ENCODE assay signal across 10 cellular contexts in the genomic region with DNA sequence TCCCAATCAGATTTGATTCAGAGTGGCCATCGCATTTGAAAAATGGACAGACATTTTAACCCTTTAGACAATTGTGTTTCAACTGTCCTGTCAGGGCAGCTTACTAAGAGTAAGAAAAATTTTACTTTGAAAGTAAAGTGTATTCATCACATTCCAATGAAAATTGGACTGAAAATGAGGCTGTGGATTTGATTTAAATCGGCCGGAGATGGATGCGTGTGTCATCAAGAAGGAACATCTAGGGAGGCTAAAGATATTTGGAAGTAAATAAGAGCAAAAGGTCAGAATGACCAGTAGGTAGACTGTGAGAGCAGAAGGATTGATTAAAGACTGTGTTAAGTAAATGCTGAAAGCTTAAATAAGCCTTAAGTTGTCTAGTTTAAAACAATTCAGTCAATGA. TPM values are rescaled to one million over a fixed set of nuclear protein-coding genes. Genes with fewer than 3 reads are reported as not detected.
DNase-seq lines count a peak whose midpoint lies in the region; ATAC-seq and TF ChIP-seq lines count a peak whose summit lies in the region.
"Had no signal": no experiment of that assay in that cellular context is flagged by ENCODE, and none has a peak within 500 bp of the region (broad histone marks: within the 10 kb centered on the region; RNA-seq: fewer than 3 reads in every experiment).

No MANE protein-coding gene starts in this region.

- TF ChIP-seq CTCF in PC-3 (conservative IDR thresholded peaks at IDR 0.05; ENCODE audit: low read depth, low read length) = no peak

- peak overlapping the region; percentile 36; the same call in 1 of the 2 replicates for H3K4me3 ChIP-seq in GM08714 (ENCODE audit: low read length)
- peak overlapping the region; percentile 90 for H3K4me3 ChIP-seq in PC-3 (ENCODE audit: low read length)
- H3K4me3 ChIP-seq in duodenal mucosa (ENCODE audit: low read depth in 1 of 2, low read length in 2 of 2) = peak overlapping the region; percentile 9 to 52
- peak overlapping the region in 1 of 2 donors; percentile 74 for H3K4me3 ChIP-seq in neuronal stem cell (ENCODE audit: low read length in 2 of 2)

- no peaks in the 10 kb centered on the region for H3K9me3 ChIP-seq in PC-3 (ENCODE audit: low read length)
- H3K9me3 ChIP-seq in duodenal mucosa (ENCODE audit: control insufficient read depth in 1 of 2, low read length in 2 of 2) = peaks cover 0 to 5% of the 10 kb centered on the region in 2 donors
- H3K9me3 ChIP-seq in neuronal stem cell (replicated peaks in 1 of 2; ENCODE audit: control insufficient read depth in 2 of 2, insufficient read depth in 1 of 2, low read depth in 1 of 2, low read length in 2 of 2) = peaks cover 0 to 9% of the 10 kb centered on the region in 2 donors

- H3K27me3 ChIP-seq in PC-3 (ENCODE audit: low read length) (no peaks in the 10 kb centered on the region), duodenal mucosa (ENCODE audit: control insufficient read depth in 1 of 2, insufficient read depth in 2 of 2, low read length in 2 of 2) (no peaks in the 10 kb centered on the region), neuronal stem cell (ENCODE audit: control insufficient read depth in 3 of 3, insufficient read depth in 3 of 3, low read depth in 1 of 3, low read length in 3 of 3) (no peaks in the 10 kb centered on the region)

- H2AFZ ChIP-seq in PC-3 (ENCODE audit: low read length) (no peak overlapping the region), neuronal stem cell (ENCODE audit: low read length) (peak overlapping the region; percentile 5)

- H2BK12ac ChIP-seq in neuronal stem cell (ENCODE audit: low read length) = no peak overlapping the region

- H3K4ac ChIP-seq in neuronal stem cell (ENCODE audit: low read length) = no peak overlapping the region

- H3K4me2 ChIP-seq in PC-3 (ENCODE audit: low read length) = peak overlapping the region; percentile 85
- no peak overlapping the region for H3K4me2 ChIP-seq in neuronal stem cell (ENCODE audit: insufficient read depth, low read length, poor library complexity, severe bottlenecking)

- H4K8ac ChIP-seq in neuronal stem cell (ENCODE audit: low read depth, low read length) = no peak overlapping the region

- H3K36me3 ChIP-seq in PC-3 (ENCODE audit: low read depth, low read length) = peaks cover 4% of the 10 kb centered on the region; the same call in 1 of the 2 replicates
- peaks cover 5 to 7% of the 10 kb centered on the region in 2 donors for H3K36me3 ChIP-seq in duodenal mucosa (ENCODE audit: control insufficient read depth in 1 of 2, insufficient read depth in 2 of 2, low read length in 2 of 2)
- peaks cover 0 to 26% of the 10 kb centered on the region in 2 donors for H3K36me3 ChIP-seq in neuronal stem cell (replicated peaks in 1 of 2; ENCODE audit: control insufficient read depth in 2 of 2, insufficient read depth in 2 of 2, low read length in 2 of 2)

- CTCF ChIA-PET in PC-3 (lab: Charles Lee) = no interaction called here

- no peak overlapping the region for H3K23ac ChIP-seq in neuronal stem cell (ENCODE audit: low read depth, low read length, poor library complexity)

- H2AK5ac ChIP-seq in neuronal stem cell (ENCODE audit: low read depth, low read length) = no peak overlapping the region

- H3K79me2 ChIP-seq in PC-3 (ENCODE audit: low read length) = peaks cover 63% of the 10 kb centered on the region

- H4K20me1 ChIP-seq in PC-3 (ENCODE audit: low read length) = no peaks in the 10 kb centered on the region

- no CpG with 5 or more reads among the region's 4 CpGs for WGBS in neuronal stem cell (ENCODE audit: extremely low coverage in 2 of 2, insufficient read length in 2 of 2, insufficient replicate concordance in 1 of 2), 2 donors

- POLR2A ChIA-PET in PC-3 (lab: Charles Lee; ENCODE audit: unreplicated experiment) = no interaction called here

- ATAC-seq in PC-3 = no peak
- ATAC-seq: sciatic nerve had no signal

- H3K27ac ChIP-seq in PC-3 (ENCODE audit: low read length) = no peak overlapping the region
- no peak overlapping the region for H3K27ac ChIP-seq in duodenal mucosa (ENCODE audit: low read depth, low read length)
- H3K27ac ChIP-seq in neuronal stem cell (replicated peaks; ENCODE audit: low read length) = no peak overlapping the region

- no peak overlapping the region for H4K91ac ChIP-seq in neuronal stem cell (ENCODE audit: low read depth, low read length, poor library complexity)

- H3K14ac ChIP-seq in neuronal stem cell (ENCODE audit: low read length) = no peak overlapping the region

- H3K9me2 ChIP-seq in PC-3 (replicated peaks; ENCODE audit: low read length) = no peaks in the 10 kb centered on the region

- H3K18ac ChIP-seq in neuronal stem cell (ENCODE audit: low read length) = no peak overlapping the region

- H2BK15ac ChIP-seq in neuronal stem cell (ENCODE audit: low read length) = no peak overlapping the region

- DNase-seq in PC-3 (no peak), neuronal stem cell (ENCODE audit: low spot score) (no peak), NCI-H526 (lab: John Stamatoyannopoulos, UW) (no peak), hepatic stellate cell (ENCODE audit: low spot score) (no peak), occipital lobe (lab: John Stamatoyannopoulos, UW) (no peak), DMS53 (lab: John Stamatoyannopoulos, UW) (no peak)
- DNase-seq: NCI-H2081 treated with DMSO at 0.1 percent for 48 hours had no signal

- H2BK120ac ChIP-seq in neuronal stem cell (ENCODE audit: low read depth, low read length) = no peak overlapping the region

- no peaks in the 10 kb centered on the region for H3F3A ChIP-seq in PC-3 (ENCODE audit: low read length, unreplicated experiment)

- BruUV-seq in PC-3 (replicated peaks; lab: Mats Ljungman, UMichigan) = no TSS peak

- H3K4me1 ChIP-seq in PC-3 (ENCODE audit: insufficient read depth, low read length) (peaks cover 3% of the 10 kb centered on the region; the same call in 1 of the 2 replicates), duodenal mucosa (ENCODE audit: control insufficient read depth in 1 of 2, insufficient read depth in 2 of 2, low read length in 2 of 2) (peaks cover 4 to 8% of the 10 kb centered on the region in 2 donors), neuronal stem cell (ENCODE audit: control insufficient read depth in 2 of 2, insufficient read depth in 1 of 2, low read depth in 1 of 2, low read length in 2 of 2) (peaks cover 1 to 5% of the 10 kb centered on the region in 2 donors)

- peaks cover 2% of the 10 kb centered on the region for H3K79me1 ChIP-seq in neuronal stem cell (ENCODE audit: low read depth, low read length)

- no peak overlapping the region for H2BK5ac ChIP-seq in neuronal stem cell (ENCODE audit: low read length)

- H3K9ac ChIP-seq in PC-3 (ENCODE audit: low read length) = peak overlapping the region; percentile 90
- peak overlapping the region in 1 of 2 donors; percentile 87 for H3K9ac ChIP-seq in duodenal mucosa (ENCODE audit: low read depth in 1 of 2, low read length in 2 of 2)
- no peak overlapping the region for H3K9ac ChIP-seq in neuronal stem cell (ENCODE audit: low read depth, low read length, poor library complexity)

- intact Hi-C loops in PC-3 (cut with micrococcal nuclease) = loop anchor here (10.0 kb wide), 1 partner anchor 103 kb away; no protein-coding TSS in a partner anchor

RNA-seq across cellular contexts. Expression of gene ZCCHC7, which starts 1.5 kb away (rescaled TPM):
- total RNA-seq in PC-3 (2014; rRNA removed) = 6.5 and 9.1 TPM in 2 replicates
- polyA plus RNA-seq in neuronal stem cell (2013, experiment 1 of 2) = 34.8 TPM
- 35.4 TPM for polyA plus RNA-seq in neuronal stem cell (2013, experiment 2 of 2)
- 34.5 TPM for total RNA-seq in occipital lobe
